8 cellular contexts compared by ENCODE assay signal in the genomic region with DNA sequence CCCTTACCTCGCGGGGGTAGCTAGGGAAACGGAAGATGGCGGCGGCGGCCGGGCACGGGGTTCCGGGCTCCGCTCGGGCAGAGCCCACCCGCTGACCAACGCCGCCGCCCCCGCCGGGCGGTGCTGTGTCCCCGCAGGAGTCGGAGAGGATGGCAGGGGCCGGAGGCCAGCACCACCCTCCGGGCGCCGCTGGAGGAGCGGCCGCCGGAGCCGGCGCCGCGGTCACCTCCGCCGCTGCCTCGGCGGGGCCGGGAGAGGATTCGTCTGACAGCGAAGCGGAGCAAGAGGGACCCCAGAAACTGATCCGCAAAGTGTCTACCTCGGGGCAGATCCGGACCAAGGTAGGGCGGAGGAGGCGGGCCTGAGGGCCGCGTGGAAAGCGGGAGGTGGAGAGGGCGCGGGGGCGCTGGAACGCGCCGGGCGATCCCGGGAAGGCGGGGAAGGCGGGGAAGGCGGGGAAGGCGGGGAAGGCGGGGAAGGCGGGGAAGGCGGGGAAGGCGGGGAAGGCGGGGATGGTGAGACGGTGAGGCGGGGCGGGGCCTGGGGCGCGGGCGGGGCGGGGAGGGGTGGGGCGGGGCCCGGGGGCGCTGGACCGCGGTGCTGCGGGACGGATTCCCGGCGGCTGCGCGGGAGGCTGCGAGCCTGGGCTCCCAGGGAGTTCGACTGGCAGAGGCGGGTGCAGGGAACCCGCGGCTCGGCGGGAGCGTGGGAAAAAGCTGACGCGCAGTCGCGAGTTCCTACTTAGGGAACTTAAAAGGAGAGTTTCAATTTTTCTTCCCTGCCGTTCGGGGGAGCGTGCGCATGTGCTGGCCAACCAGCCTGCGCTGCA. TPM values are rescaled to one million over a fixed set of nuclear protein-coding genes. Genes with fewer than 3 reads are reported as not detected.
DNase-seq lines count a peak whose midpoint lies in the region; ATAC-seq and TF ChIP-seq lines count a peak whose summit lies in the region.

Gene DGKH, plus strand, starts transcription at position 24 of the 829 bp plus-strand sequence. Its CDS starts 126 bp downstream, at position 150.

- peak within 1 kb of the TSS; percentile 32 for H3K27ac Mint-ChIP-seq in CD4-positive, alpha-beta T cell

- no peaks in the 10 kb centered on the region for H3K9me3 Mint-ChIP-seq in CD4-positive, alpha-beta T cell

- peak within 1 kb of the TSS; percentile 89 for H3K4me3 Mint-ChIP-seq in CD4-positive, alpha-beta T cell

- intact Hi-C loops in CD4-positive, alpha-beta T cell (cut with DNase I, micrococcal nuclease), result loop anchor here (1.0 to 10.0 kb wide), 3 partner anchors 9 to 584 kb away; partner anchors contain the start of gene VWA8 (in 1 of the 2)
- intact Hi-C loops in PC-9 (cut with micrococcal nuclease; ENCODE audit: unreplicated experiment), result loop anchor here (5.0 to 10.0 kb wide), 3 partner anchors 58 to 384 kb away; no protein-coding TSS in a partner anchor
- intact Hi-C loops in esophagus squamous epithelium (cut with DNase I), result loop anchor here (10.0 kb wide), 1 partner anchor 84 kb away; the partner anchor contains the start of gene VWA8
- intact Hi-C loops in stomach (cut with DNase I; ENCODE audit: low total_unique reads), result no loop called here

- BruUV-seq in PC-9 (replicated peaks; lab: Mats Ljungman, UMichigan), result no TSS peak

- H3K4me1 ChIP-seq in PC-9 (replicated peaks; ENCODE audit: insufficient read depth) (peaks cover 11% of the 10 kb centered on the region), esophagus squamous epithelium (peaks cover 0 to 22% (median 9%) of the 10 kb centered on the region in 3 donors), muscle layer of duodenum (ENCODE audit: control insufficient read depth in 1 of 2, insufficient read depth in 2 of 2, low read length in 2 of 2) (peaks cover 5 to 6% of the 10 kb centered on the region in 2 donors), stomach (peaks cover 5 to 31% (median 24%) of the 10 kb centered on the region in 4 donors)

- H3K4me1 Mint-ChIP-seq in CD4-positive, alpha-beta T cell (ENCODE audit: low read depth), result peaks cover 29% of the 10 kb centered on the region

- peak; percentile 59 for ATAC-seq in CD4-positive, alpha-beta T cell (ENCODE audit: poor library complexity)
- ATAC-seq in GM19328 (IDR thresholded peaks at IDR 0.05; ENCODE audit: unreplicated experiment), result peak; percentile 41
- ATAC-seq in HG03520 (IDR thresholded peaks at IDR 0.05; ENCODE audit: unreplicated experiment), result peak; percentile 52

- POLR2A ChIA-PET in CD4-positive, alpha-beta T cell (lab: Charles Lee), result interaction anchor here (1.1 to 1.3 kb wide), 4 partner anchors 28 to 223 kb away, joined by 3 to 5 read pairs (median 4); partner anchors contain the start of gene AKAP11
- POLR2A ChIA-PET in PC-9 (lab: Charles Lee; ENCODE audit: unreplicated experiment), result no interaction called here

- no peak for TF ChIP-seq EP300 in stomach (IDR thresholded peaks at IDR 0.05)

- 0 out of 2 replicates have a peak, but pooled peaks cover 6% of the 10 kb centered on the region for H3F3A ChIP-seq in PC-9 (ENCODE audit: insufficient read depth, low read depth)

- TF ChIP-seq POLR2A in esophagus squamous epithelium (IDR thresholded peaks at IDR 0.05) (peak in 2 of 4 donors; percentile 16 to 65), stomach (IDR thresholded peaks at IDR 0.05) (peak in 1 of 4 donors; percentile 22)

- H3K4me3 ChIP-seq in PC-9 (peak within 1 kb of the TSS; percentile 81), esophagus squamous epithelium (peak within 1 kb of the TSS; percentile 75 to 98 (median 84)), muscle layer of duodenum (ENCODE audit: low read depth in 1 of 2, low read length in 2 of 2) (peak within 1 kb of the TSS; percentile 86 to 89), stomach (peak within 1 kb of the TSS; percentile 92 to 97 (median 94))

- H3K27ac ChIP-seq in CD4-positive, alpha-beta T cell (ENCODE audit: low read depth, low read length), result no peak within 1 kb of the TSS
- peak within 1 kb of the TSS; percentile 48 for H3K27ac ChIP-seq in PC-9
- peak within 1 kb of the TSS; percentile 90 to 97 (median 96) for H3K27ac ChIP-seq in esophagus squamous epithelium
- peak within 1 kb of the TSS; percentile 86 for H3K27ac ChIP-seq in muscle layer of duodenum (ENCODE audit: low read length)
- peak within 1 kb of the TSS; percentile 87 to 97 (median 91) for H3K27ac ChIP-seq in stomach

- CTCF ChIA-PET in CD4-positive, alpha-beta T cell (lab: Charles Lee), result no interaction called here
- CTCF ChIA-PET in PC-9 (lab: Charles Lee), result interaction anchor here (0.8 to 1.0 kb wide), 2 partner anchors 58 to 215 kb away, joined by 3 to 4 read pairs; no protein-coding TSS in a partner anchor

- no peaks in the 10 kb centered on the region for H3K27me3 ChIP-seq in CD4-positive, alpha-beta T cell (ENCODE audit: control insufficient read depth, insufficient read depth, low read length)
- H3K27me3 ChIP-seq in PC-9 (ENCODE audit: insufficient read depth, low read depth) (no peaks in the 10 kb centered on the region), esophagus squamous epithelium (no peaks in the 10 kb centered on the region), muscle layer of duodenum (ENCODE audit: low read depth, low read length) (no peaks in the 10 kb centered on the region), stomach (no peaks in the 10 kb centered on the region)

- peak within 1 kb of the TSS; percentile 90 for H3K4me2 ChIP-seq in PC-9

- H3K36me3 ChIP-seq in PC-9 (ENCODE audit: low read depth) (no peaks in the 10 kb centered on the region), esophagus squamous epithelium (no peaks in the 10 kb centered on the region), muscle layer of duodenum (ENCODE audit: control insufficient read depth in 1 of 2, insufficient read depth in 2 of 2, low read length in 2 of 2) (no peaks in the 10 kb centered on the region), stomach (no peaks in the 10 kb centered on the region)

- H3K36me3 Mint-ChIP-seq in CD4-positive, alpha-beta T cell (ENCODE audit: low read depth), result no peaks in the 10 kb centered on the region

- no peaks in the 10 kb centered on the region; the same call in 1 of the 2 replicates for H3K79me2 ChIP-seq in PC-9 (ENCODE audit: low read depth)

- no peaks in the 10 kb centered on the region for H4K20me1 ChIP-seq in PC-9 (ENCODE audit: insufficient read depth)

- H3K9me3 ChIP-seq in CD4-positive, alpha-beta T cell (ENCODE audit: control insufficient read depth, low read length), result no peaks in the 10 kb centered on the region
- H3K9me3 ChIP-seq in PC-9 (ENCODE audit: insufficient read depth, low read depth) (no peaks in the 10 kb centered on the region), esophagus squamous epithelium (no peaks in the 10 kb centered on the region), muscle layer of duodenum (ENCODE audit: control insufficient read depth in 1 of 2, low read length in 2 of 2) (no peaks in the 10 kb centered on the region), stomach (no peaks in the 10 kb centered on the region)

- H3K9me2 ChIP-seq in PC-9 (ENCODE audit: insufficient read depth), result no peaks in the 10 kb centered on the region

- no peaks in the 10 kb centered on the region for H3K27me3 Mint-ChIP-seq in CD4-positive, alpha-beta T cell

- TF ChIP-seq CTCF in CD4-positive, alpha-beta T cell (IDR thresholded peaks at IDR 0.05), result no peak
- TF ChIP-seq CTCF in PC-9 (conservative IDR thresholded peaks at IDR 0.05), result no peak
- TF ChIP-seq CTCF in esophagus squamous epithelium (IDR thresholded peaks at IDR 0.05), result peak in 4 of 6 experiments; percentile 5 to 25 (median 24)
- TF ChIP-seq CTCF in stomach (IDR thresholded peaks at IDR 0.05), result peak in 1 of 7 experiments; percentile 14

- peak in 9 of 10 experiments; percentile 32 to 62 (median 46) for DNase-seq in CD4-positive, alpha-beta T cell
- DNase-seq in PC-9 (peak; percentile 38 to 77), activated T-helper 1 cell treated with Interleukin-2 at 50 U/mL for 16 hours (ENCODE audit: low read depth) (peak; percentile 39), esophagus squamous epithelium (lab: John Stamatoyannopoulos, UW) (no peak), stomach (peak; percentile 85)

- WGBS in esophagus squamous epithelium, 2 donors, result 0% methylated on average over 27 of the region's 99 CpGs; no CpG with 5 or more reads in 1 of the 2 donors
- 0 to 2% (median 0%) methylated on average over 34 to 98 of the region's 99 CpGs for WGBS in stomach, 5 donors

- H2AFZ ChIP-seq in PC-9, result peak within 1 kb of the TSS; percentile 89

RNA-seq across cellular contexts. Expression of gene DGKH, which starts in this region (rescaled TPM):
- 1 to 10 TPM; 6.0 TPM for total RNA-seq in CD4-positive, alpha-beta T cell
- total RNA-seq in PC-9 (2021), result 9.3 and 10.9 TPM in 2 replicates
- 10 to 100 TPM in 2 of 4 donors, 1 to 10 TPM in 2; 5.7 to 24.0 (median 15.0) TPM for total RNA-seq in esophagus squamous epithelium
- 10 to 100 TPM in 4 of 5 donors, 1 to 10 TPM in 1; 8.1 to 41.5 (median 21.6) TPM for total RNA-seq in stomach
- 1 to 10 TPM in 1 of 3 donors, under 1 TPM in 2; 0.61 to 2.0 (median 0.62) TPM for polyA plus RNA-seq in stomach

Comparison
In these comparisons a context has a peak if more than half of its experiments do, and no peak if none do; other contexts are left out.
1. CTCF ChIP-seq: peak in esophagus squamous epithelium (4 of 6); none in CD4-positive, alpha-beta T cell (single experiment) and PC-9 (single experiment).
2. Peak in every context shown above with its lines, with median percentiles within 50 percentile points of each other: ATAC-seq and H3K4me3 ChIP-seq.